2 cellular contexts compared by ENCODE assay signal in genomic region chr2:169514758-169515157, GRCh38.
TF ChIP-seq lines count a peak whose summit lies in the region.
"Not testable (repeated sequence)": the region's sequence is repeated elsewhere in the genome, so short reads cannot be mapped to it uniquely, and the experiment has no call there.

No MANE protein-coding gene starts in this region.

TF ChIP-seq in HEK293T, 16 proteins besides CTCF, POLR2A, EP300 and RAD21:
- TF ChIP-seq ZNF384 (IDR thresholded peaks at IDR 0.05) (peak; percentile 49; the same call in 1 of the 2 replicates), PKNOX1 (IDR thresholded peaks at IDR 0.05) (peak; percentile 80)

TF ChIP-seq in K562, 482 proteins besides CTCF, POLR2A, EP300 and RAD21:
- TF ChIP-seq MEIS2 (IDR thresholded peaks at IDR 0.05; ENCODE audit: partially characterized antibody) (peak; percentile 78), PKNOX1 (IDR thresholded peaks at IDR 0.05) (peak; percentile 25; the same call in 1 of the 2 replicates)
- TF ChIP-seq, protein P1, sequence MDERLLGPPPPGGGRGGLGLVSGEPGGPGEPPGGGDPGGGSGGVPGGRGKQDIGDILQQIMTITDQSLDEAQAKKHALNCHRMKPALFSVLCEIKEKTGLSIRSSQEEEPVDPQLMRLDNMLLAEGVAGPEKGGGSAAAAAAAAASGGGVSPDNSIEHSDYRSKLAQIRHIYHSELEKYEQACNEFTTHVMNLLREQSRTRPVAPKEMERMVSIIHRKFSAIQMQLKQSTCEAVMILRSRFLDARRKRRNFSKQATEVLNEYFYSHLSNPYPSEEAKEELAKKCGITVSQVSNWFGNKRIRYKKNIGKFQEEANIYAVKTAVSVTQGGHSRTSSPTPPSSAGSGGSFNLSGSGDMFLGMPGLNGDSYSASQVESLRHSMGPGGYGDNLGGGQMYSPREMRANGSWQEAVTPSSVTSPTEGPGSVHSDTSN (CRISPR knock-in tag; IDR thresholded peaks at IDR 0.05; ENCODE audit: low read depth): not testable (repeated sequence)
- TF ChIP-seq, protein P1 (tag; conservative IDR thresholded peaks at IDR 0.05; ENCODE audit: low read depth): peak; percentile 75
